1 cellular context compared by ENCODE assay signal in the genomic region with DNA sequence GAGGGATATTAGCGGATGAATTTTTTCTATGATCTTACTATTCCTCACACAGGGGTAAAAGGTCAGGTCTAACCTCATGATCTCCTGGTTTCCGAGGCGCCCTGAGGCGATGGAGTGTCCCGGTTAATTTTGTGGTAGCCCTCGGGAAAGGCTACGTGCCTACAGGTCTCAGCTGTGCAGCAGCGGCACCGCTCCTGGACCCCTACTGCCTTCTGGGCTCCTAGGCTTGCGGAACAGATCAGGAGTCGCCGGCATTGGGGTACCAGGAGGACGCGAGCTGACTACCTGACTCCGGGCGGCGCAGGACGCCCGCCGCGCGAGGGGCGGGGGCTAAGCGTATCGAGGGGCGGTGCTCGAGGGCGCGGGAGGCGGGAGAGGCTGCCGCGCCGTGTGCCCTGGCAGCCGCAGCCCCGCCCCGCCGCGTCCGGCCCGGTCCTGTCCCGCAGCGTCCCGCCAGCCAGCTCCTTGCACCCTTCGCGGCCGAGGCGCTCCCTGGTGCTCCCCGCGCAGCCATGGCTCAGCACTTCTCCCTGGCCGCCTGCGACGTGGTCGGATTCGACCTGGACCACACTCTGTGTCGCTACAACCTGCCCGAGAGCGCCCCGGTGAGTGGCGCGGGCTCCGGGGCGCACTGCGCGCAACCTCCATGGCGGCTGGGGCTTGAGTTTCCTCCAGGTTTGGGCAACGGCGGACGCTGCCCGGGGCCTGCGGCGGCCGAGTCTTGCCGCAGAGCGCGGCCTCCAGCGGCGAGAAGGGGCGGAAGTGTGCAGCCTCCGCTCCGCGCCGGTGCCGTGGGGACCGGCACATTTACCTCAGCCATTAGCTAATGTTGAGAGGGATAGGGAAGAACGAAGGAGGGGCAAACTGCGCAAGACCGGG.
TF ChIP-seq lines count a peak whose summit lies in the region.

A gene (plus strand): TSS at position 435 of the 879 bp plus-strand sequence. CDS start 78 bp downstream, at position 513.

TF ChIP-seq in WTC11, 78 proteins besides CTCF, POLR2A, EP300 and RAD21 (continued from another document and continues in another):
- TF ChIP-seq, protein P1, sequence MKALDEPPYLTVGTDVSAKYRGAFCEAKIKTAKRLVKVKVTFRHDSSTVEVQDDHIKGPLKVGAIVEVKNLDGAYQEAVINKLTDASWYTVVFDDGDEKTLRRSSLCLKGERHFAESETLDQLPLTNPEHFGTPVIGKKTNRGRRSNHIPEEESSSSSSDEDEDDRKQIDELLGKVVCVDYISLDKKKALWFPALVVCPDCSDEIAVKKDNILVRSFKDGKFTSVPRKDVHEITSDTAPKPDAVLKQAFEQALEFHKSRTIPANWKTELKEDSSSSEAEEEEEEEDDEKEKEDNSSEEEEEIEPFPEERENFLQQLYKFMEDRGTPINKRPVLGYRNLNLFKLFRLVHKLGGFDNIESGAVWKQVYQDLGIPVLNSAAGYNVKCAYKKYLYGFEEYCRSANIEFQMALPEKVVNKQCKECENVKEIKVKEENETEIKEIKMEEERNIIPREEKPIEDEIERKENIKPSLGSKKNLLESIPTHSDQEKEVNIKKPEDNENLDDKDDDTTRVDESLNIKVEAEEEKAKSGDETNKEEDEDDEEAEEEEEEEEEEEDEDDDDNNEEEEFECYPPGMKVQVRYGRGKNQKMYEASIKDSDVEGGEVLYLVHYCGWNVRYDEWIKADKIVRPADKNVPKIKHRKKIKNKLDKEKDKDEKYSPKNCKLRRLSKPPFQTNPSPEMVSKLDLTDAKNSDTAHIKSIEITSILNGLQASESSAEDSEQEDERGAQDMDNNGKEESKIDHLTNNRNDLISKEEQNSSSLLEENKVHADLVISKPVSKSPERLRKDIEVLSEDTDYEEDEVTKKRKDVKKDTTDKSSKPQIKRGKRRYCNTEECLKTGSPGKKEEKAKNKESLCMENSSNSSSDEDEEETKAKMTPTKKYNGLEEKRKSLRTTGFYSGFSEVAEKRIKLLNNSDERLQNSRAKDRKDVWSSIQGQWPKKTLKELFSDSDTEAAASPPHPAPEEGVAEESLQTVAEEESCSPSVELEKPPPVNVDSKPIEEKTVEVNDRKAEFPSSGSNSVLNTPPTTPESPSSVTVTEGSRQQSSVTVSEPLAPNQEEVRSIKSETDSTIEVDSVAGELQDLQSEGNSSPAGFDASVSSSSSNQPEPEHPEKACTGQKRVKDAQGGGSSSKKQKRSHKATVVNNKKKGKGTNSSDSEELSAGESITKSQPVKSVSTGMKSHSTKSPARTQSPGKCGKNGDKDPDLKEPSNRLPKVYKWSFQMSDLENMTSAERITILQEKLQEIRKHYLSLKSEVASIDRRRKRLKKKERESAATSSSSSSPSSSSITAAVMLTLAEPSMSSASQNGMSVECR (CRISPR knock-in tag; IDR thresholded peaks at IDR 0.05; ENCODE audit: borderline replicate concordance), result peak; percentile 87
- TF ChIP-seq ZNF423 (CRISPR knock-in tag; IDR thresholded peaks at IDR 0.05), result no peak
- TF ChIP-seq SMAD4 (CRISPR knock-in tag; IDR thresholded peaks at IDR 0.05), result no peak
- no peak for TF ChIP-seq ZNF671 (CRISPR knock-in tag; IDR thresholded peaks at IDR 0.05)
- TF ChIP-seq GABPB1 (CRISPR knock-in tag; IDR thresholded peaks at IDR 0.05), result peak; percentile 75
- no peak; the same call in 1 of the 2 replicates for TF ChIP-seq TCF7 (CRISPR knock-in tag; IDR thresholded peaks at IDR 0.05; ENCODE audit: low read depth)
- TF ChIP-seq, protein P2, sequence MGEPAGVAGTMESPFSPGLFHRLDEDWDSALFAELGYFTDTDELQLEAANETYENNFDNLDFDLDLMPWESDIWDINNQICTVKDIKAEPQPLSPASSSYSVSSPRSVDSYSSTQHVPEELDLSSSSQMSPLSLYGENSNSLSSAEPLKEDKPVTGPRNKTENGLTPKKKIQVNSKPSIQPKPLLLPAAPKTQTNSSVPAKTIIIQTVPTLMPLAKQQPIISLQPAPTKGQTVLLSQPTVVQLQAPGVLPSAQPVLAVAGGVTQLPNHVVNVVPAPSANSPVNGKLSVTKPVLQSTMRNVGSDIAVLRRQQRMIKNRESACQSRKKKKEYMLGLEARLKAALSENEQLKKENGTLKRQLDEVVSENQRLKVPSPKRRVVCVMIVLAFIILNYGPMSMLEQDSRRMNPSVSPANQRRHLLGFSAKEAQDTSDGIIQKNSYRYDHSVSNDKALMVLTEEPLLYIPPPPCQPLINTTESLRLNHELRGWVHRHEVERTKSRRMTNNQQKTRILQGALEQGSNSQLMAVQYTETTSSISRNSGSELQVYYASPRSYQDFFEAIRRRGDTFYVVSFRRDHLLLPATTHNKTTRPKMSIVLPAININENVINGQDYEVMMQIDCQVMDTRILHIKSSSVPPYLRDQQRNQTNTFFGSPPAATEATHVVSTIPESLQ (CRISPR knock-in tag; IDR thresholded peaks at IDR 0.05), result no peak
- no peak for TF ChIP-seq IRF2 (CRISPR knock-in tag; IDR thresholded peaks at IDR 0.05; ENCODE audit: borderline replicate concordance, low read depth)
- TF ChIP-seq RORB (CRISPR knock-in tag; IDR thresholded peaks at IDR 0.05), result no peak
- no peak for TF ChIP-seq ATF1 (CRISPR knock-in tag; IDR thresholded peaks at IDR 0.05)
- TF ChIP-seq, protein P3, sequence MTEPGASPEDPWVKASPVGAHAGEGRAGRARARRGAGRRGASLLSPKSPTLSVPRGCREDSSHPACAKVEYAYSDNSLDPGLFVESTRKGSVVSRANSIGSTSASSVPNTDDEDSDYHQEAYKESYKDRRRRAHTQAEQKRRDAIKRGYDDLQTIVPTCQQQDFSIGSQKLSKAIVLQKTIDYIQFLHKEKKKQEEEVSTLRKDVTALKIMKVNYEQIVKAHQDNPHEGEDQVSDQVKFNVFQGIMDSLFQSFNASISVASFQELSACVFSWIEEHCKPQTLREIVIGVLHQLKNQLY (CRISPR knock-in tag; IDR thresholded peaks at IDR 0.05), result no peak
- TF ChIP-seq TEAD4 (CRISPR knock-in tag; IDR thresholded peaks at IDR 0.05), result no peak
- TF ChIP-seq EMX1 (CRISPR knock-in tag; IDR thresholded peaks at IDR 0.05), result no peak
- TF ChIP-seq ZNF121 (CRISPR knock-in tag; IDR thresholded peaks at IDR 0.05), result no peak
- TF ChIP-seq, protein P4, sequence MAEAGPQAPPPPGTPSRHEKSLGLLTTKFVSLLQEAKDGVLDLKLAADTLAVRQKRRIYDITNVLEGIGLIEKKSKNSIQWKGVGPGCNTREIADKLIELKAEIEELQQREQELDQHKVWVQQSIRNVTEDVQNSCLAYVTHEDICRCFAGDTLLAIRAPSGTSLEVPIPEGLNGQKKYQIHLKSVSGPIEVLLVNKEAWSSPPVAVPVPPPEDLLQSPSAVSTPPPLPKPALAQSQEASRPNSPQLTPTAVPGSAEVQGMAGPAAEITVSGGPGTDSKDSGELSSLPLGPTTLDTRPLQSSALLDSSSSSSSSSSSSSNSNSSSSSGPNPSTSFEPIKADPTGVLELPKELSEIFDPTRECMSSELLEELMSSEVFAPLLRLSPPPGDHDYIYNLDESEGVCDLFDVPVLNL (CRISPR knock-in tag; IDR thresholded peaks at IDR 0.05; ENCODE audit: borderline replicate concordance, low read depth), result no peak
- TF ChIP-seq, protein P5, sequence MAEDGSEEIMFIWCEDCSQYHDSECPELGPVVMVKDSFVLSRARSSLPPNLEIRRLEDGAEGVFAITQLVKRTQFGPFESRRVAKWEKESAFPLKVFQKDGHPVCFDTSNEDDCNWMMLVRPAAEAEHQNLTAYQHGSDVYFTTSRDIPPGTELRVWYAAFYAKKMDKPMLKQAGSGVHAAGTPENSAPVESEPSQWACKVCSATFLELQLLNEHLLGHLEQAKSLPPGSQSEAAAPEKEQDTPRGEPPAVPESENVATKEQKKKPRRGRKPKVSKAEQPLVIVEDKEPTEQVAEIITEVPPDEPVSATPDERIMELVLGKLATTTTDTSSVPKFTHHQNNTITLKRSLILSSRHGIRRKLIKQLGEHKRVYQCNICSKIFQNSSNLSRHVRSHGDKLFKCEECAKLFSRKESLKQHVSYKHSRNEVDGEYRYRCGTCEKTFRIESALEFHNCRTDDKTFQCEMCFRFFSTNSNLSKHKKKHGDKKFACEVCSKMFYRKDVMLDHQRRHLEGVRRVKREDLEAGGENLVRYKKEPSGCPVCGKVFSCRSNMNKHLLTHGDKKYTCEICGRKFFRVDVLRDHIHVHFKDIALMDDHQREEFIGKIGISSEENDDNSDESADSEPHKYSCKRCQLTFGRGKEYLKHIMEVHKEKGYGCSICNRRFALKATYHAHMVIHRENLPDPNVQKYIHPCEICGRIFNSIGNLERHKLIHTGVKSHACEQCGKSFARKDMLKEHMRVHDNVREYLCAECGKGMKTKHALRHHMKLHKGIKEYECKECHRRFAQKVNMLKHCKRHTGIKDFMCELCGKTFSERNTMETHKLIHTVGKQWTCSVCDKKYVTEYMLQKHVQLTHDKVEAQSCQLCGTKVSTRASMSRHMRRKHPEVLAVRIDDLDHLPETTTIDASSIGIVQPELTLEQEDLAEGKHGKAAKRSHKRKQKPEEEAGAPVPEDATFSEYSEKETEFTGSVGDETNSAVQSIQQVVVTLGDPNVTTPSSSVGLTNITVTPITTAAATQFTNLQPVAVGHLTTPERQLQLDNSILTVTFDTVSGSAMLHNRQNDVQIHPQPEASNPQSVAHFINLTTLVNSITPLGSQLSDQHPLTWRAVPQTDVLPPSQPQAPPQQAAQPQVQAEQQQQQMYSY (CRISPR knock-in tag; IDR thresholded peaks at IDR 0.05), result no peak
- TF ChIP-seq, protein P6, sequence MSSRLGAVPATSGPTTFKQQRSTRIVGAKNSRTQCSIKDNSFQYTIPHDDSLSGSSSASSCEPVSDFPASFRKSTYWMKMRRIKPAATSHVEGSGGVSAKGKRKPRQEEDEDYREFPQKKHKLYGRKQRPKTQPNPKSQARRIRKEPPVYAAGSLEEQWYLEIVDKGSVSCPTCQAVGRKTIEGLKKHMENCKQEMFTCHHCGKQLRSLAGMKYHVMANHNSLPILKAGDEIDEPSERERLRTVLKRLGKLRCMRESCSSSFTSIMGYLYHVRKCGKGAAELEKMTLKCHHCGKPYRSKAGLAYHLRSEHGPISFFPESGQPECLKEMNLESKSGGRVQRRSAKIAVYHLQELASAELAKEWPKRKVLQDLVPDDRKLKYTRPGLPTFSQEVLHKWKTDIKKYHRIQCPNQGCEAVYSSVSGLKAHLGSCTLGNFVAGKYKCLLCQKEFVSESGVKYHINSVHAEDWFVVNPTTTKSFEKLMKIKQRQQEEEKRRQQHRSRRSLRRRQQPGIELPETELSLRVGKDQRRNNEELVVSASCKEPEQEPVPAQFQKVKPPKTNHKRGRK (CRISPR knock-in tag; IDR thresholded peaks at IDR 0.05; ENCODE audit: borderline replicate concordance), result 0 out of 2 replicates have a peak, but pooled peaks have one; percentile 20
- TF ChIP-seq ZNF416 (CRISPR knock-in tag; IDR thresholded peaks at IDR 0.05), result no peak
- TF ChIP-seq, protein P7, sequence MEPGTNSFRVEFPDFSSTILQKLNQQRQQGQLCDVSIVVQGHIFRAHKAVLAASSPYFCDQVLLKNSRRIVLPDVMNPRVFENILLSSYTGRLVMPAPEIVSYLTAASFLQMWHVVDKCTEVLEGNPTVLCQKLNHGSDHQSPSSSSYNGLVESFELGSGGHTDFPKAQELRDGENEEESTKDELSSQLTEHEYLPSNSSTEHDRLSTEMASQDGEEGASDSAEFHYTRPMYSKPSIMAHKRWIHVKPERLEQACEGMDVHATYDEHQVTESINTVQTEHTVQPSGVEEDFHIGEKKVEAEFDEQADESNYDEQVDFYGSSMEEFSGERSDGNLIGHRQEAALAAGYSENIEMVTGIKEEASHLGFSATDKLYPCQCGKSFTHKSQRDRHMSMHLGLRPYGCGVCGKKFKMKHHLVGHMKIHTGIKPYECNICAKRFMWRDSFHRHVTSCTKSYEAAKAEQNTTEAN (CRISPR knock-in tag; IDR thresholded peaks at IDR 0.05), result peak; percentile 67; the same call in 1 of the 2 replicates
- TF ChIP-seq TEAD1 (CRISPR knock-in tag; IDR thresholded peaks at IDR 0.05), result peak; percentile 83
- TF ChIP-seq, protein P8, sequence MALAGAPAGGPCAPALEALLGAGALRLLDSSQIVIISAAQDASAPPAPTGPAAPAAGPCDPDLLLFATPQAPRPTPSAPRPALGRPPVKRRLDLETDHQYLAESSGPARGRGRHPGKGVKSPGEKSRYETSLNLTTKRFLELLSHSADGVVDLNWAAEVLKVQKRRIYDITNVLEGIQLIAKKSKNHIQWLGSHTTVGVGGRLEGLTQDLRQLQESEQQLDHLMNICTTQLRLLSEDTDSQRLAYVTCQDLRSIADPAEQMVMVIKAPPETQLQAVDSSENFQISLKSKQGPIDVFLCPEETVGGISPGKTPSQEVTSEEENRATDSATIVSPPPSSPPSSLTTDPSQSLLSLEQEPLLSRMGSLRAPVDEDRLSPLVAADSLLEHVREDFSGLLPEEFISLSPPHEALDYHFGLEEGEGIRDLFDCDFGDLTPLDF (CRISPR knock-in tag; IDR thresholded peaks at IDR 0.05), result no peak; the same call in 1 of the 2 replicates
- TF ChIP-seq NR2C2 (CRISPR knock-in tag; IDR thresholded peaks at IDR 0.05), result no peak
- TF ChIP-seq, protein P9, sequence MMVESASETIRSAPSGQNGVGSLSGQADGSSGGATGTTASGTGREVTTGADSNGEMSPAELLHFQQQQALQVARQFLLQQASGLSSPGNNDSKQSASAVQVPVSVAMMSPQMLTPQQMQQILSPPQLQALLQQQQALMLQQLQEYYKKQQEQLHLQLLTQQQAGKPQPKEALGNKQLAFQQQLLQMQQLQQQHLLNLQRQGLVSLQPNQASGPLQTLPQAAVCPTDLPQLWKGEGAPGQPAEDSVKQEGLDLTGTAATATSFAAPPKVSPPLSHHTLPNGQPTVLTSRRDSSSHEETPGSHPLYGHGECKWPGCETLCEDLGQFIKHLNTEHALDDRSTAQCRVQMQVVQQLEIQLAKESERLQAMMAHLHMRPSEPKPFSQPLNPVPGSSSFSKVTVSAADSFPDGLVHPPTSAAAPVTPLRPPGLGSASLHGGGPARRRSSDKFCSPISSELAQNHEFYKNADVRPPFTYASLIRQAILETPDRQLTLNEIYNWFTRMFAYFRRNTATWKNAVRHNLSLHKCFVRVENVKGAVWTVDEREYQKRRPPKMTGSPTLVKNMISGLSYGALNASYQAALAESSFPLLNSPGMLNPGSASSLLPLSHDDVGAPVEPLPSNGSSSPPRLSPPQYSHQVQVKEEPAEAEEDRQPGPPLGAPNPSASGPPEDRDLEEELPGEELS (CRISPR knock-in tag; IDR thresholded peaks at IDR 0.05), result peak; percentile 93
- TF ChIP-seq KAT7 (CRISPR knock-in tag; IDR thresholded peaks at IDR 0.05; ENCODE audit: borderline replicate concordance), result no peak; the same call in 1 of the 2 replicates
- TF ChIP-seq NFYB (CRISPR knock-in tag; conservative IDR thresholded peaks at IDR 0.05; ENCODE audit: low read depth), result no peak
- TF ChIP-seq, protein P10, sequence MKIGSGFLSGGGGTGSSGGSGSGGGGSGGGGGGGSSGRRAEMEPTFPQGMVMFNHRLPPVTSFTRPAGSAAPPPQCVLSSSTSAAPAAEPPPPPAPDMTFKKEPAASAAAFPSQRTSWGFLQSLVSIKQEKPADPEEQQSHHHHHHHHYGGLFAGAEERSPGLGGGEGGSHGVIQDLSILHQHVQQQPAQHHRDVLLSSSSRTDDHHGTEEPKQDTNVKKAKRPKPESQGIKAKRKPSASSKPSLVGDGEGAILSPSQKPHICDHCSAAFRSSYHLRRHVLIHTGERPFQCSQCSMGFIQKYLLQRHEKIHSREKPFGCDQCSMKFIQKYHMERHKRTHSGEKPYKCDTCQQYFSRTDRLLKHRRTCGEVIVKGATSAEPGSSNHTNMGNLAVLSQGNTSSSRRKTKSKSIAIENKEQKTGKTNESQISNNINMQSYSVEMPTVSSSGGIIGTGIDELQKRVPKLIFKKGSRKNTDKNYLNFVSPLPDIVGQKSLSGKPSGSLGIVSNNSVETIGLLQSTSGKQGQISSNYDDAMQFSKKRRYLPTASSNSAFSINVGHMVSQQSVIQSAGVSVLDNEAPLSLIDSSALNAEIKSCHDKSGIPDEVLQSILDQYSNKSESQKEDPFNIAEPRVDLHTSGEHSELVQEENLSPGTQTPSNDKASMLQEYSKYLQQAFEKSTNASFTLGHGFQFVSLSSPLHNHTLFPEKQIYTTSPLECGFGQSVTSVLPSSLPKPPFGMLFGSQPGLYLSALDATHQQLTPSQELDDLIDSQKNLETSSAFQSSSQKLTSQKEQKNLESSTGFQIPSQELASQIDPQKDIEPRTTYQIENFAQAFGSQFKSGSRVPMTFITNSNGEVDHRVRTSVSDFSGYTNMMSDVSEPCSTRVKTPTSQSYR (CRISPR knock-in tag; IDR thresholded peaks at IDR 0.05), result no peak; the same call in 1 of the 2 replicates
